ENCODE assay signal across 19 cellular contexts in genomic region chr6:35635601-35636597, GRCh38. TPM values are rescaled to one million over a fixed set of nuclear protein-coding genes. Genes with fewer than 3 reads are reported as not detected.
A peak's percentile ranks its signal among the peaks of the same experiment; 100 is the strongest.
DNase-seq lines count a peak whose midpoint lies in the region; ATAC-seq and TF ChIP-seq lines count a peak whose summit lies in the region.
"Had no signal": no experiment of that assay in that cellular context is flagged by ENCODE, and none has a peak within 500 bp of the region (broad histone marks: within the 10 kb centered on the region; RNA-seq: fewer than 3 reads in every experiment).

No MANE protein-coding gene starts in this region.

- H3K27me3 ChIP-seq in esophagus muscularis mucosa: no peaks in the 10 kb centered on the region
- H3K27me3 ChIP-seq: ascending aorta, sigmoid colon, testis had no signal

- peak; percentile 77 for ATAC-seq in activated CD8-positive, alpha-beta T cell treated with anti-CD3 and anti-CD28 coated beads for 36 hours
- ATAC-seq: left cardiac atrium had no signal

- H3K36me3 ChIP-seq in esophagus muscularis mucosa: peaks cover 85 to 100% (median 97%) of the 10 kb centered on the region in 4 donors

- TF ChIP-seq EP300 in esophagus muscularis mucosa (IDR thresholded peaks at IDR 0.05): no peak

- no peaks in the 10 kb centered on the region for H3K27me3 Mint-ChIP-seq in activated naive CD4-positive, alpha-beta T cell treated with anti-CD3 and anti-CD28 coated beads, Interleukin-2, amount 10 ng/mL, durations not matched to agents 7 days and 5 days
- H3K27me3 Mint-ChIP-seq in activated CD8-positive, alpha-beta T cell treated with anti-CD3 and anti-CD28 coated beads for 36 hours: no peaks in the 10 kb centered on the region
- no peaks in the 10 kb centered on the region for H3K27me3 Mint-ChIP-seq in stimulated activated naive CD8-positive, alpha-beta T cell treated with anti-CD3 and anti-CD28 coated beads, Interleukin-15, Interleukin-2, amounts not matched to agents 100 ng/mL and 50 ng/mL, for 24 hours

- DNase-seq in activated naive CD4-positive, alpha-beta T cell treated with anti-CD3 and anti-CD28 coated beads, Interleukin-2, amount 10 ng/mL, durations not matched to agents 7 days and 5 days: no peak
- DNase-seq in activated naive CD4-positive, alpha-beta T cell treated with Interleukin-2 at 50 U/mL for 16 hours: no peak
- no peak for DNase-seq in activated CD8-positive, alpha-beta T cell treated with anti-CD3 and anti-CD28 coated beads for 36 hours
- peak; percentile 19 to 63 for DNase-seq in foreskin fibroblast
- no peak for DNase-seq in stimulated activated CD4-positive, alpha-beta T cell treated with anti-CD3 and anti-CD28 coated beads, Interleukin-2, amount 100 ng/mL, for 24 hours
- DNase-seq in esophagus muscularis mucosa (ENCODE audit: extremely low spot score): no peak
- no peak for DNase-seq in MV-4-11 (lab: John Stamatoyannopoulos, UW)
- DNase-seq: AML-193; endodermal cell; GDM1; left cardiac atrium; NCI-H1436 treated with DMSO at 0.1 percent for 48 hours; NCI-H446; sigmoid colon; stimulated activated CD4-positive, alpha-beta T cell treated with anti-CD3 and anti-CD28 coated beads, Interleukin-4, amount 100 ng/mL, for 24 hours; testis had no signal

- no peak for TF ChIP-seq POLR2A in esophagus muscularis mucosa (IDR thresholded peaks at IDR 0.05; ENCODE audit: low read depth)

- H3K4me1 ChIP-seq in esophagus muscularis mucosa: peaks cover 12 to 76% (median 52%) of the 10 kb centered on the region in 4 donors
- H3K4me1 ChIP-seq: ascending aorta had no signal

- POLR2A ChIA-PET in activated CD8-positive, alpha-beta T cell treated with anti-CD3 and anti-CD28 coated beads for 36 hours (lab: Charles Lee): no interaction called here

- H3K27ac Mint-ChIP-seq in activated naive CD4-positive, alpha-beta T cell treated with anti-CD3 and anti-CD28 coated beads, Interleukin-2, amount 10 ng/mL, durations not matched to agents 7 days and 5 days: peak overlapping the region; percentile 16
- peak overlapping the region; percentile 84 for H3K27ac Mint-ChIP-seq in activated CD8-positive, alpha-beta T cell treated with anti-CD3 and anti-CD28 coated beads for 36 hours
- peak overlapping the region; percentile 84 for H3K27ac Mint-ChIP-seq in stimulated activated naive CD8-positive, alpha-beta T cell treated with anti-CD3 and anti-CD28 coated beads, Interleukin-15, Interleukin-2, amounts not matched to agents 100 ng/mL and 50 ng/mL, for 24 hours
- H3K27ac Mint-ChIP-seq: endodermal cell, mesothelial cell of epicardium had no signal

- H3K4me3 Mint-ChIP-seq in activated naive CD4-positive, alpha-beta T cell treated with anti-CD3 and anti-CD28 coated beads, Interleukin-2, amount 10 ng/mL, durations not matched to agents 7 days and 5 days: no peak overlapping the region
- no peak overlapping the region for H3K4me3 Mint-ChIP-seq in activated CD8-positive, alpha-beta T cell treated with anti-CD3 and anti-CD28 coated beads for 36 hours
- peak overlapping the region; percentile 37 for H3K4me3 Mint-ChIP-seq in stimulated activated naive CD8-positive, alpha-beta T cell treated with anti-CD3 and anti-CD28 coated beads, Interleukin-15, Interleukin-2, amounts not matched to agents 100 ng/mL and 50 ng/mL, for 24 hours
- H3K4me3 Mint-ChIP-seq: endodermal cell, mesothelial cell of epicardium had no signal

- peaks cover 50% of the 10 kb centered on the region for H3K4me1 Mint-ChIP-seq in activated naive CD4-positive, alpha-beta T cell treated with anti-CD3 and anti-CD28 coated beads, Interleukin-2, amount 10 ng/mL, durations not matched to agents 7 days and 5 days
- peaks cover 43% of the 10 kb centered on the region for H3K4me1 Mint-ChIP-seq in activated CD8-positive, alpha-beta T cell treated with anti-CD3 and anti-CD28 coated beads for 36 hours (ENCODE audit: low read depth)
- H3K4me1 Mint-ChIP-seq in stimulated activated naive CD8-positive, alpha-beta T cell treated with anti-CD3 and anti-CD28 coated beads, Interleukin-15, Interleukin-2, amounts not matched to agents 100 ng/mL and 50 ng/mL, for 24 hours (ENCODE audit: low read depth): peaks cover 35% of the 10 kb centered on the region

- H3K4me3 ChIP-seq in foreskin fibroblast (ENCODE audit: low read depth in 1 of 2, low read length in 2 of 2) (no peak overlapping the region), esophagus muscularis mucosa (no peak overlapping the region)
- H3K4me3 ChIP-seq: ascending aorta, sigmoid colon, testis had no signal

- 85% methylated on average over 4 of the region's 4 CpGs for WGBS in esophagus muscularis mucosa

- TF ChIP-seq CTCF in activated CD8-positive, alpha-beta T cell treated with anti-CD3 and anti-CD28 coated beads for 36 hours (IDR thresholded peaks at IDR 0.05): no peak
- no peak for TF ChIP-seq CTCF in foreskin fibroblast (IDR thresholded peaks at IDR 0.05; ENCODE audit: low read depth, low read length)
- no peak for TF ChIP-seq CTCF in esophagus muscularis mucosa (IDR thresholded peaks at IDR 0.05)

- CTCF ChIA-PET in activated naive CD4-positive, alpha-beta T cell treated with anti-CD3 and anti-CD28 coated beads, Interleukin-2, amount 10 ng/mL, durations not matched to agents 7 days and 5 days (lab: Charles Lee): interaction anchor here (0.8 to 2.6 kb wide), 3 partner anchors 11 to 100 kb away, joined by 3 to 14 read pairs (median 4); partner anchors contain the start of gene ARMC12
- CTCF ChIA-PET in activated CD8-positive, alpha-beta T cell treated with anti-CD3 and anti-CD28 coated beads for 36 hours (lab: Charles Lee): interaction anchor here (1.0 to 2.9 kb wide), 5 partner anchors 12 to 101 kb away, joined by 3 to 12 read pairs (median 11); partner anchors contain the start of gene ARMC12

- no peaks in the 10 kb centered on the region for H3K9me3 Mint-ChIP-seq in activated naive CD4-positive, alpha-beta T cell treated with anti-CD3 and anti-CD28 coated beads, Interleukin-2, amount 10 ng/mL, durations not matched to agents 7 days and 5 days
- H3K9me3 Mint-ChIP-seq in activated CD8-positive, alpha-beta T cell treated with anti-CD3 and anti-CD28 coated beads for 36 hours: no peaks in the 10 kb centered on the region
- no peaks in the 10 kb centered on the region for H3K9me3 Mint-ChIP-seq in stimulated activated naive CD8-positive, alpha-beta T cell treated with anti-CD3 and anti-CD28 coated beads, Interleukin-15, Interleukin-2, amounts not matched to agents 100 ng/mL and 50 ng/mL, for 24 hours
- H3K9me3 Mint-ChIP-seq: endodermal cell, mesothelial cell of epicardium had no signal

- no peaks in the 10 kb centered on the region for H3K9me3 ChIP-seq in esophagus muscularis mucosa
- H3K9me3 ChIP-seq: ascending aorta, sigmoid colon, testis had no signal

- intact Hi-C loops in activated CD8-positive, alpha-beta T cell treated with anti-CD3 and anti-CD28 coated beads for 36 hours (cut with micrococcal nuclease): no loop called here
- intact Hi-C loops in esophagus muscularis mucosa (cut with DNase I): loop anchor here (5.0 kb wide), 1 partner anchor 59 kb away; no protein-coding TSS in a partner anchor

- H3K36me3 Mint-ChIP-seq in activated naive CD4-positive, alpha-beta T cell treated with anti-CD3 and anti-CD28 coated beads, Interleukin-2, amount 10 ng/mL, durations not matched to agents 7 days and 5 days: peaks cover 47% of the 10 kb centered on the region
- peaks cover 36% of the 10 kb centered on the region for H3K36me3 Mint-ChIP-seq in activated CD8-positive, alpha-beta T cell treated with anti-CD3 and anti-CD28 coated beads for 36 hours (ENCODE audit: low read depth)
- peaks cover 54% of the 10 kb centered on the region for H3K36me3 Mint-ChIP-seq in stimulated activated naive CD8-positive, alpha-beta T cell treated with anti-CD3 and anti-CD28 coated beads, Interleukin-15, Interleukin-2, amounts not matched to agents 100 ng/mL and 50 ng/mL, for 24 hours (ENCODE audit: low read depth)

- H3K27ac ChIP-seq in esophagus muscularis mucosa (replicated peaks in 1 of 4): no peak overlapping the region
- H3K27ac ChIP-seq: ascending aorta had no signal

RNA-seq across cellular contexts. Expression of gene FKBP5, which starts 52.8 kb away (rescaled TPM):
- 10 to 100 TPM; 90.6 to 93.4 TPM for total RNA-seq in activated CD8-positive, alpha-beta T cell treated with anti-CD3 and anti-CD28 coated beads for 36 hours
- 100 to 1,000 TPM; 477 to 689 (median 593) TPM for total RNA-seq in esophagus muscularis mucosa

Comparison
In these comparisons a context has a peak if more than half of its experiments do, and no peak if none do; other contexts are left out.
1. DNase-seq: peak in foreskin fibroblast (2 of 2); none in activated naive CD4-positive, alpha-beta T cell treated with anti-CD3 and anti-CD28 coated beads, Interleukin-2, amount 10 ng/mL, durations not matched to agents 7 days and 5 days (single experiment), activated naive CD4-positive, alpha-beta T cell treated with Interleukin-2 at 50 U/mL for 16 hours (single experiment), activated CD8-positive, alpha-beta T cell treated with anti-CD3 and anti-CD28 coated beads for 36 hours (single experiment), stimulated activated CD4-positive, alpha-beta T cell treated with anti-CD3 and anti-CD28 coated beads, Interleukin-2, amount 100 ng/mL, for 24 hours (0 of 2), esophagus muscularis mucosa (single experiment) and MV-4-11 (single experiment).
2. H3K27ac Mint-ChIP-seq: peak in every context shown above with its lines; median percentile 84 in activated CD8-positive, alpha-beta T cell treated with anti-CD3 and anti-CD28 coated beads for 36 hours; 84 in stimulated activated naive CD8-positive, alpha-beta T cell treated with anti-CD3 and anti-CD28 coated beads, Interleukin-15, Interleukin-2, amounts not matched to agents 100 ng/mL and 50 ng/mL, for 24 hours; 16 in activated naive CD4-positive, alpha-beta T cell treated with anti-CD3 and anti-CD28 coated beads, Interleukin-2, amount 10 ng/mL, durations not matched to agents 7 days and 5 days.
3. RNA of gene FKBP5, which starts 52.8 kb away (total RNA-seq): 477 to 689 TPM in esophagus muscularis mucosa; 90.6 to 93.4 TPM in activated CD8-positive, alpha-beta T cell treated with anti-CD3 and anti-CD28 coated beads for 36 hours; every median in the first group is over 4 times any median in the second.